Comparison of ENCODE assay signal across 1 cellular context in the genomic region with DNA sequence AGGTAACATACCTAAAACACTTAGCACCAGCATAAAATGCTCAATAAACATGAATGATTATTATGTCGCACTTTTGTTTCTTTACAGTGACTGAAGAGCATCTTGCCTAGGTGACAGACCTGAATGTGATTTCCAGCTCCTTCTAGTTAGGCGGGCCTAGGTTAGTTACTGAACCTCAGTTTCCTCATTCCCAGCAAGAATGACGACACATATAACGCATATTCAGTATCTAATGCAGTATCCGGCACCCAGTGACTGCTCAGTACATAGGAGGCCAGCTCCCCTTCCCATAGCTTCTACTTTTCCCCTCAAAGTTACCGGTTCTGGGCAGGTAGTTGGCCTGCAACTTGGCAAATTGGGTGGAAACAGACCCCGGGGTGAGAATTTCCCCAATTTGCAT.
TF ChIP-seq lines count a peak whose summit lies in the region.

No MANE protein-coding gene starts in this region.

TF ChIP-seq in HCT116, 20 proteins besides CTCF, POLR2A, EP300 and RAD21:
- TF ChIP-seq EZH2phosphoT487 (IDR thresholded peaks at IDR 0.05; ENCODE audit: borderline replicate concordance): no peak
- TF ChIP-seq EGR1 (IDR thresholded peaks at IDR 0.05; ENCODE audit: low read depth): no peak
- no peak for TF ChIP-seq ATF3 (IDR thresholded peaks at IDR 0.05)
- TF ChIP-seq, protein P1, sequence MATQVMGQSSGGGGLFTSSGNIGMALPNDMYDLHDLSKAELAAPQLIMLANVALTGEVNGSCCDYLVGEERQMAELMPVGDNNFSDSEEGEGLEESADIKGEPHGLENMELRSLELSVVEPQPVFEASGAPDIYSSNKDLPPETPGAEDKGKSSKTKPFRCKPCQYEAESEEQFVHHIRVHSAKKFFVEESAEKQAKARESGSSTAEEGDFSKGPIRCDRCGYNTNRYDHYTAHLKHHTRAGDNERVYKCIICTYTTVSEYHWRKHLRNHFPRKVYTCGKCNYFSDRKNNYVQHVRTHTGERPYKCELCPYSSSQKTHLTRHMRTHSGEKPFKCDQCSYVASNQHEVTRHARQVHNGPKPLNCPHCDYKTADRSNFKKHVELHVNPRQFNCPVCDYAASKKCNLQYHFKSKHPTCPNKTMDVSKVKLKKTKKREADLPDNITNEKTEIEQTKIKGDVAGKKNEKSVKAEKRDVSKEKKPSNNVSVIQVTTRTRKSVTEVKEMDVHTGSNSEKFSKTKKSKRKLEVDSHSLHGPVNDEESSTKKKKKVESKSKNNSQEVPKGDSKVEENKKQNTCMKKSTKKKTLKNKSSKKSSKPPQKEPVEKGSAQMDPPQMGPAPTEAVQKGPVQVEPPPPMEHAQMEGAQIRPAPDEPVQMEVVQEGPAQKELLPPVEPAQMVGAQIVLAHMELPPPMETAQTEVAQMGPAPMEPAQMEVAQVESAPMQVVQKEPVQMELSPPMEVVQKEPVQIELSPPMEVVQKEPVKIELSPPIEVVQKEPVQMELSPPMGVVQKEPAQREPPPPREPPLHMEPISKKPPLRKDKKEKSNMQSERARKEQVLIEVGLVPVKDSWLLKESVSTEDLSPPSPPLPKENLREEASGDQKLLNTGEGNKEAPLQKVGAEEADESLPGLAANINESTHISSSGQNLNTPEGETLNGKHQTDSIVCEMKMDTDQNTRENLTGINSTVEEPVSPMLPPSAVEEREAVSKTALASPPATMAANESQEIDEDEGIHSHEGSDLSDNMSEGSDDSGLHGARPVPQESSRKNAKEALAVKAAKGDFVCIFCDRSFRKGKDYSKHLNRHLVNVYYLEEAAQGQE (IDR thresholded peaks at IDR 0.05; ENCODE audit: low read depth): no peak
- no peak for TF ChIP-seq ELF1 (IDR thresholded peaks at IDR 0.05; ENCODE audit: borderline replicate concordance, low read depth)
- TF ChIP-seq CBX3 (IDR thresholded peaks at IDR 0.05; ENCODE audit: low read depth): no peak
- TF ChIP-seq, protein P2, sequence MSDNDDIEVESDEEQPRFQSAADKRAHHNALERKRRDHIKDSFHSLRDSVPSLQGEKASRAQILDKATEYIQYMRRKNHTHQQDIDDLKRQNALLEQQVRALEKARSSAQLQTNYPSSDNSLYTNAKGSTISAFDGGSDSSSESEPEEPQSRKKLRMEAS (IDR thresholded peaks at IDR 0.05): no peak
- no peak for TF ChIP-seq YY1 (IDR thresholded peaks at IDR 0.05; ENCODE audit: extremely low read depth, insufficient replicate concordance, low read depth, low read length)
- TF ChIP-seq SIN3A (IDR thresholded peaks at IDR 0.05; ENCODE audit: low read depth): no peak
- TF ChIP-seq, protein P3, sequence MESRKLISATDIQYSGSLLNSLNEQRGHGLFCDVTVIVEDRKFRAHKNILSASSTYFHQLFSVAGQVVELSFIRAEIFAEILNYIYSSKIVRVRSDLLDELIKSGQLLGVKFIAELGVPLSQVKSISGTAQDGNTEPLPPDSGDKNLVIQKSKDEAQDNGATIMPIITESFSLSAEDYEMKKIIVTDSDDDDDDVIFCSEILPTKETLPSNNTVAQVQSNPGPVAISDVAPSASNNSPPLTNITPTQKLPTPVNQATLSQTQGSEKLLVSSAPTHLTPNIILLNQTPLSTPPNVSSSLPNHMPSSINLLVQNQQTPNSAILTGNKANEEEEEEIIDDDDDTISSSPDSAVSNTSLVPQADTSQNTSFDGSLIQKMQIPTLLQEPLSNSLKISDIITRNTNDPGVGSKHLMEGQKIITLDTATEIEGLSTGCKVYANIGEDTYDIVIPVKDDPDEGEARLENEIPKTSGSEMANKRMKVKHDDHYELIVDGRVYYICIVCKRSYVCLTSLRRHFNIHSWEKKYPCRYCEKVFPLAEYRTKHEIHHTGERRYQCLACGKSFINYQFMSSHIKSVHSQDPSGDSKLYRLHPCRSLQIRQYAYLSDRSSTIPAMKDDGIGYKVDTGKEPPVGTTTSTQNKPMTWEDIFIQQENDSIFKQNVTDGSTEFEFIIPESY (IDR thresholded peaks at IDR 0.05; ENCODE audit: extremely low read depth, insufficient replicate concordance, low read length): no peak
- TF ChIP-seq SP1 (IDR thresholded peaks at IDR 0.05; ENCODE audit: low read depth): no peak
- TF ChIP-seq JUND (IDR thresholded peaks at IDR 0.05): no peak
- TF ChIP-seq FOSL1 (IDR thresholded peaks at IDR 0.05; ENCODE audit: low read depth): no peak
- TF ChIP-seq TCF7L2 (IDR thresholded peaks at IDR 0.05; ENCODE audit: borderline replicate concordance, extremely low read depth, insufficient read depth, insufficient read length): no peak
- no peak for TF ChIP-seq SRF (IDR thresholded peaks at IDR 0.05; ENCODE audit: low read depth)
- TF ChIP-seq EZH2 (IDR thresholded peaks at IDR 0.05): no peak
- no peak for TF ChIP-seq ZFX (IDR thresholded peaks at IDR 0.05)
